In the genomic region with DNA sequence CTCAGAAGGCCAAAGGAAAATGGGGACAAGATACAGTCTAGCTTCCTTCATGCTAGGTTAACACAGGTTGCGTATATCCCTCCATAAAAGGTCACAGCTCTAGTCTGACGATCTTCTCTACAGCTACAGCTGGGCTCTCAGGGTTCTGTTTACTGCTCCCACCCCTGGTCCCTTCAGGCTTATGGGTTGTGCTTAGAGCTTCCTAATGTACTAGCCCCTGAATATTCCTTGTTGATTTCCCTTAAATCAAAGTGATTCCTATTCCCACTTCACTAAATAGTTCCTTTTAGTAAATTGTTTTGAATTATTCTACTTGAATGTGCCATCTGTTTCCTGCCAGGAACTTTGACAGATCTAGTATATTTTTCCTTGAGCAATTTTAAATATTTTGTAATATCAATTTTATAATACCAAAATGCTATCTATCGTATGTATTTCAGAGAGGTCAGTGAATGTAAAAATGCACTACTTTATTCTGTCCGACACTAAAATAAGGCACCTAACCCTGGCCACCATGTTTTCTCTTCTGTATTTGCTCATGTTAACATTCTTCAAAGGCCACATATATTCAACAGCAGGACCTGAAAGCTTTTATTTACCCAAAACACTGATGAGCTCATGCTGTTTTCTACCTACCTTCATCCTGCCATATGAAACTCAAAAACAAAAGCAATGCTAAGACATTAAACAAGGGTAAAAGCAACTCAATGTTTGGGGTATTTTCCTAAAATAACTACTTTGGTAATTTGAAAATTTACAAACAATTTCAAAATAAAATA, we compare ENCODE assay signal across 17 cellular contexts.
"Had no signal": no experiment of that assay in that cellular context is flagged by ENCODE, and none has a peak within 500 bp of the region (broad histone marks: within the 10 kb centered on the region; RNA-seq: fewer than 3 reads in every experiment).

No MANE protein-coding gene starts in this region.

- DNase-seq: activated CD4-positive, alpha-beta T cell treated with anti-CD3 and anti-CD28 coated beads, Interleukin-2, amount 10 ng/mL, durations not matched to agents 24 days and 14 days; activated CD4-positive, CD25-positive, alpha-beta regulatory T cell; activated CD8-positive, alpha-beta memory T cell treated with anti-CD3 and anti-CD28 coated beads, Interleukin-2, amount 50 U/mL, for 48 hours; activated gamma-delta T cell; activated T-cell treated with anti-CD3 and anti-CD28 coated beads, Interleukin-2, amount 50 U/mL, for 72 hours; amygdala; brain microvascular endothelial cell; effector memory CD4-positive, alpha-beta T cell; foreskin melanocyte; head of caudate nucleus; nephron progenitor cell; psoas muscle; T-helper 2 cell had no signal

- H3K27me3 Mint-ChIP-seq: activated CD4-positive, alpha-beta T cell treated with anti-CD3 and anti-CD28 coated beads, Interleukin-2, amount 10 ng/mL, durations not matched to agents 24 days and 14 days; activated naive CD8-positive, alpha-beta T cell; stimulated activated memory B cell treated with anti-CD40 and anti-IgM and Interleukin-4, amounts not matched to agents 10 μg/mL and 1 μg/mL and 100 μg/mL, for 72 hours had no signal

- H3K36me3 ChIP-seq: brain microvascular endothelial cell, tibial nerve had no signal

- FAIRE-seq: TTC549 had no signal

- ATAC-seq: activated T-cell treated with anti-CD3 and anti-CD28 coated beads, Interleukin-2, amount 50 U/mL, for 72 hours; psoas muscle; stimulated activated memory B cell treated with anti-CD40 and anti-IgM and Interleukin-4, amounts not matched to agents 10 μg/mL and 1 μg/mL and 100 μg/mL, for 72 hours had no signal

- H3K4me3 Mint-ChIP-seq: activated CD4-positive, alpha-beta T cell treated with anti-CD3 and anti-CD28 coated beads, Interleukin-2, amount 10 ng/mL, durations not matched to agents 24 days and 14 days; activated naive CD8-positive, alpha-beta T cell; activated T-cell treated with anti-CD3 and anti-CD28 coated beads, Interleukin-2, amount 50 U/mL, for 72 hours; nephron progenitor cell; stimulated activated memory B cell treated with anti-CD40 and anti-IgM and Interleukin-4, amounts not matched to agents 10 μg/mL and 1 μg/mL and 100 μg/mL, for 72 hours had no signal

- H3K27ac ChIP-seq: psoas muscle had no signal

- H3K9me3 Mint-ChIP-seq: nephron progenitor cell; stimulated activated memory B cell treated with anti-CD40 and anti-IgM and Interleukin-4, amounts not matched to agents 10 μg/mL and 1 μg/mL and 100 μg/mL, for 72 hours had no signal

- H3K4me3 ChIP-seq: psoas muscle, tibial nerve had no signal

- H3K9me3 ChIP-seq: psoas muscle, tibial nerve had no signal

- H3K4me1 Mint-ChIP-seq: nephron progenitor cell had no signal

- H3K36me3 Mint-ChIP-seq: activated naive CD8-positive, alpha-beta T cell; stimulated activated memory B cell treated with anti-CD40 and anti-IgM and Interleukin-4, amounts not matched to agents 10 μg/mL and 1 μg/mL and 100 μg/mL, for 72 hours had no signal

- H3K27ac Mint-ChIP-seq: activated CD4-positive, alpha-beta T cell treated with anti-CD3 and anti-CD28 coated beads, Interleukin-2, amount 10 ng/mL, durations not matched to agents 24 days and 14 days; activated naive CD8-positive, alpha-beta T cell; activated T-cell treated with anti-CD3 and anti-CD28 coated beads, Interleukin-2, amount 50 U/mL, for 72 hours; stimulated activated memory B cell treated with anti-CD40 and anti-IgM and Interleukin-4, amounts not matched to agents 10 μg/mL and 1 μg/mL and 100 μg/mL, for 72 hours had no signal

- H3K27me3 ChIP-seq: brain microvascular endothelial cell, tibial nerve had no signal
